In the genomic region with DNA sequence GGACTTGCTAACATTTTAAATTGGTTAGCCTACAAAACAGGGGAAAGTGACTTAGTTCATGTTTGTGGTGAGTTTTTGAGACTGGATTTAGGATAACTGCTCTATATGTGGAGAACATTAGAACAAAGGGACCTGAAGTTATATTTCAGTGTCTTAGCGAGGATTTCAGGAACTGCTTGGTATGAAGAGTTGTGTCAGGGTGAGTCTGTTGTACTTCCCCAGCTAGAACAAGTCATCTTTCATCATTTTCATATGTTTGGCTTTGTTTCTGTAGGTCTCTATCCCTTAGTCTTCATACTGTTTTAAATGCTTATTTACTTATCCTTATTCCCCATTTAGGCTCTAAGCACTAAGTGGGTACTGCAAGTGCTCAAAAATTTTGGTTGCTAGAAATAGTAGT, we compare ENCODE assay signal across 14 cellular contexts. TPM values are rescaled to one million over a fixed set of nuclear protein-coding genes. Genes with fewer than 3 reads are reported as not detected.
A peak's percentile ranks its signal among the peaks of the same experiment; 100 is the strongest.
DNase-seq lines count a peak whose midpoint lies in the region; ATAC-seq, FAIRE-seq and TF ChIP-seq lines count a peak whose summit lies in the region.
"Had no signal": no experiment of that assay in that cellular context is flagged by ENCODE, and none has a peak within 500 bp of the region (broad histone marks: within the 10 kb centered on the region; RNA-seq: fewer than 3 reads in every experiment).

No MANE protein-coding gene starts in this region.

- H3K27ac ChIP-seq in cardiac muscle cell (peak overlapping the region; percentile 35), pancreas (no peak overlapping the region)
- H3K27ac ChIP-seq: adrenal gland, gastroesophageal sphincter had no signal

- H3K27me3 ChIP-seq in cardiac muscle cell (no peaks in the 10 kb centered on the region), pancreas (no peaks in the 10 kb centered on the region)
- H3K27me3 ChIP-seq: adrenal gland, gastroesophageal sphincter had no signal

- H3K27me3 Mint-ChIP-seq in central memory CD8-positive, alpha-beta T cell = no peaks in the 10 kb centered on the region

- peaks cover 20% of the 10 kb centered on the region for H3K4me1 ChIP-seq in cardiac muscle cell (ENCODE audit: low read depth)
- peaks cover 3 to 25% (median 16%) of the 10 kb centered on the region in 3 donors for H3K4me1 ChIP-seq in pancreas

- intact Hi-C loops in Right ventricle myocardium superior (cut with DNase I) (no loop called here), pancreas (cut with DNase I) (loop anchor here in 1 of 3 donors (5.0 kb wide), 1 partner anchor 86 kb away; no protein-coding TSS in a partner anchor)

- H3K36me3 ChIP-seq in cardiac muscle cell = peaks cover under 1% of the 10 kb centered on the region
- H3K36me3 ChIP-seq in pancreas = peaks cover 0 to 1% (median 0%) of the 10 kb centered on the region in 3 donors

- FAIRE-seq in pancreas (lab: Jason Lieb, UNC) = no peak

- peaks cover 6% of the 10 kb centered on the region for H3K36me3 Mint-ChIP-seq in central memory CD8-positive, alpha-beta T cell (ENCODE audit: insufficient read depth)

- H3K9me3 ChIP-seq in cardiac muscle cell (ENCODE audit: low read depth) (no peaks in the 10 kb centered on the region), pancreas (no peaks in the 10 kb centered on the region)
- H3K9me3 ChIP-seq: adrenal gland, gastroesophageal sphincter had no signal

- no peak overlapping the region for H3K4me3 ChIP-seq in cardiac muscle cell
- no peak overlapping the region for H3K4me3 ChIP-seq in pancreas
- H3K4me3 ChIP-seq: adrenal gland, gastroesophageal sphincter had no signal

- TF ChIP-seq CTCF in cardiac muscle cell (IDR thresholded peaks at IDR 0.05; ENCODE audit: low read depth, low read length) (no peak), pancreas (IDR thresholded peaks at IDR 0.05) (no peak)

- DNase-seq in cardiac muscle cell (ENCODE audit: low read depth in 1 of 2, low spot score in 1 of 2) = no peak
- no peak for DNase-seq in Right ventricle myocardium superior
- DNase-seq in OCI-M1 (lab: John Stamatoyannopoulos, UW) = peak; percentile 37
- DNase-seq in central memory CD8-positive, alpha-beta T cell (ENCODE audit: low spot score in 2 of 2) = no peak
- DNase-seq in pancreas = no peak
- DNase-seq in NCI-H2081 (lab: John Stamatoyannopoulos, UW) = no peak
- DNase-seq in NAMALWA (ENCODE audit: low spot score) = no peak
- DNase-seq: activated CD8-positive, alpha-beta memory T cell treated with anti-CD3 and anti-CD28 coated beads, Interleukin-2, amount 50 U/mL, for 4 hours; adrenal gland; DMS79 treated with DMSO at 0.1 percent for 48 hours; NCI-H187 treated with DMSO at 0.1 percent for 48 hours; NCI-H510A treated with DMSO at 0.1 percent for 48 hours; stimulated activated CD4-positive, alpha-beta T cell treated with anti-CD3 and anti-CD28 coated beads, Interleukin-15, amount 100 ng/mL, for 24 hours had no signal

- ATAC-seq in Right ventricle myocardium superior (ENCODE audit: poor library complexity) = no peak
- no peak for ATAC-seq in central memory CD8-positive, alpha-beta T cell (replicated peaks; ENCODE audit: extremely low read depth, poor library complexity, severe bottlenecking)
- no peak for ATAC-seq in pancreas
- ATAC-seq: gastroesophageal sphincter had no signal

- H3K4me3 Mint-ChIP-seq in central memory CD8-positive, alpha-beta T cell = no peak overlapping the region

- peaks cover 77% of the 10 kb centered on the region for H3K4me1 Mint-ChIP-seq in central memory CD8-positive, alpha-beta T cell

- H3K27ac Mint-ChIP-seq in central memory CD8-positive, alpha-beta T cell (ENCODE audit: low read depth) = peak overlapping the region; percentile 46

- H3K9me3 Mint-ChIP-seq in central memory CD8-positive, alpha-beta T cell = no peaks in the 10 kb centered on the region

- 91 to 93% methylated on average over 1 of the region's 1 CpG for WGBS in pancreas, 2 donors

RNA-seq across cellular contexts. Expression of gene KCMF1, which starts 41.9 kb away (rescaled TPM):
- total RNA-seq in cardiac muscle cell (25.5 and 30.7 TPM in 2 replicates), Right ventricle myocardium superior (83.3 TPM), pancreas (100 to 1,000 TPM in 1 of 6 donors, 10 to 100 TPM in 5; 58.1 to 102 (median 82.3) TPM)
- polyA plus RNA-seq in cardiac muscle cell (47.8 and 62.6 TPM in 2 replicates), pancreas (10 to 100 TPM in 1 of 2 donors, 1 to 10 TPM in 1; 9.9 to 31.1 TPM)
